27 cellular contexts compared by ENCODE assay signal in the genomic region with DNA sequence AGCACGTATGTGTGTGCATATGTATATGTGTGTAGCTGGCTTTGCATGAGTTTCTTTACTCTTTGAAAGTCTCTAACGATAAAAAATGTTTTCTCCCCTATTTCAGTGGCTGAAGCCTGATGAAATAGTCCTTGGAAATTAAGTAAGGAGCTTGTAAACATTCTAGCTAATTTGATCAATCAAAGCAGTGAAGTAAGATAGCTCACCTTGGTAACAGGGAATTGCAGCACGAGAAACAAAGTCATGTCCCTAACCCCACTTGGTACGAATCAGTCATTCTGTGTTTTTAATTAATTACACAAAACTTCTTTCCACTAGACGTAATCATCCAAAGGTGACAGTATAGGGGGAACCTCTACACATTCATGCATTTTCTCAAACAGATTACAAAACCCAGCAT. TPM values are rescaled to one million over a fixed set of nuclear protein-coding genes. Genes with fewer than 3 reads are reported as not detected.
"Had no signal": no experiment of that assay in that cellular context is flagged by ENCODE, and none has a peak within 500 bp of the region (broad histone marks: within the 10 kb centered on the region; RNA-seq: fewer than 3 reads in every experiment).

No MANE protein-coding gene starts in this region.

- H3K27me3 ChIP-seq: ascending aorta, body of pancreas, MG63 had no signal

- H3K9me3 ChIP-seq: ascending aorta, body of pancreas, MG63 had no signal

- ATAC-seq: activated CD8-positive, alpha-beta memory T cell treated with anti-CD3 and anti-CD28 coated beads, Interleukin-2, amount 10 ng/mL, durations not matched to agents 7 days and 5 days; body of pancreas; T-helper 17 cell had no signal

- H3K9me3 Mint-ChIP-seq: activated B cell treated with CpG ODN at 0.5 μM for 24 hours; activated CD4-positive, alpha-beta T cell treated with anti-CD3 and anti-CD28 coated beads, Interleukin-2, amount 10 ng/mL, durations not matched to agents 24 days and 14 days; activated naive CD4-positive, alpha-beta T cell treated with anti-CD3 and anti-CD28 coated beads, Interleukin-2, amount 50 U/mL, for 24 hours; activated T-cell treated with anti-CD3 and anti-CD28 coated beads, Interleukin-2, amount 50 U/mL, for 24 hours; activated T-helper 1 cell treated with anti-CD3 and anti-CD28 coated beads, Interleukin-12 subunit alpha, Interleukin-12 subunit beta, Interleukin-2, Interleukin-4 antibody, amounts not matched to agents 30 ng/mL and 10 ng/mL and 1 ng/mL, durations not matched to agents 14 hours and 24 hours and 36 hours had no signal

- H3K27ac ChIP-seq: ascending aorta, body of pancreas had no signal

- H3K36me3 ChIP-seq: ascending aorta, MG63 had no signal

- H3K36me3 Mint-ChIP-seq: activated CD8-positive, alpha-beta memory T cell treated with anti-CD3 and anti-CD28 coated beads, Interleukin-2, amount 10 ng/mL, durations not matched to agents 7 days and 5 days; activated naive CD4-positive, alpha-beta T cell treated with anti-CD3 and anti-CD28 coated beads, Interleukin-2, amount 50 U/mL, for 24 hours had no signal

- H3K4me1 ChIP-seq: ascending aorta, body of pancreas had no signal

- DNase-seq: activated B cell treated with CpG ODN at 0.5 μM for 24 hours; activated CD4-positive, alpha-beta T cell treated with anti-CD3 and anti-CD28 coated beads for 1 hour; activated CD4-positive, alpha-beta T cell treated with anti-CD3 and anti-CD28 coated beads, Interleukin-2, amount 10 ng/mL, durations not matched to agents 24 days and 14 days; activated CD4-positive, alpha-beta T cell treated with anti-CD3 and anti-CD28 coated beads, Interleukin-2, amount 50 U/mL, for 48 hours; activated CD8-positive, alpha-beta memory T cell treated with anti-CD3 and anti-CD28 coated beads, Interleukin-2, amount 10 ng/mL, durations not matched to agents 7 days and 5 days; activated effector memory CD4-positive, alpha-beta T cell treated with Interleukin-2 at 50 U/mL for 16 hours; activated naive CD4-positive, alpha-beta T cell; activated T-cell treated with anti-CD3 and anti-CD28 coated beads, Interleukin-2, amount 50 U/mL, for 24 hours; body of pancreas; MG63; MV-4-11; NCI-H1092 treated with DMSO at 0.1 percent for 48 hours; NCI-H1436 treated with DMSO at 0.1 percent for 48 hours; NCI-H187; NCI-H2081; NCI-H446; NCI-H524; NCI-H748 treated with DMSO at 0.1 percent for 48 hours; SIG-M5; T-helper 17 cell; T-helper 9 cell had no signal

- FAIRE-seq: bronchial epithelial cell, TTC549 had no signal

- H3K4me3 Mint-ChIP-seq: activated B cell treated with CpG ODN at 0.5 μM for 24 hours; activated CD4-positive, alpha-beta T cell treated with anti-CD3 and anti-CD28 coated beads, Interleukin-2, amount 10 ng/mL, durations not matched to agents 24 days and 14 days; activated CD8-positive, alpha-beta memory T cell treated with anti-CD3 and anti-CD28 coated beads, Interleukin-2, amount 10 ng/mL, durations not matched to agents 7 days and 5 days; activated naive CD4-positive, alpha-beta T cell treated with anti-CD3 and anti-CD28 coated beads, Interleukin-2, amount 50 U/mL, for 24 hours; activated T-cell treated with anti-CD3 and anti-CD28 coated beads, Interleukin-2, amount 50 U/mL, for 24 hours; activated T-helper 1 cell treated with anti-CD3 and anti-CD28 coated beads, Interleukin-12 subunit alpha, Interleukin-12 subunit beta, Interleukin-2, Interleukin-4 antibody, amounts not matched to agents 30 ng/mL and 10 ng/mL and 1 ng/mL, durations not matched to agents 14 hours and 24 hours and 36 hours; T-helper 17 cell had no signal

- H3K27me3 Mint-ChIP-seq: activated B cell treated with CpG ODN at 0.5 μM for 24 hours; activated CD4-positive, alpha-beta T cell treated with anti-CD3 and anti-CD28 coated beads, Interleukin-2, amount 10 ng/mL, durations not matched to agents 24 days and 14 days; activated CD8-positive, alpha-beta memory T cell treated with anti-CD3 and anti-CD28 coated beads, Interleukin-2, amount 10 ng/mL, durations not matched to agents 7 days and 5 days; activated naive CD4-positive, alpha-beta T cell treated with anti-CD3 and anti-CD28 coated beads, Interleukin-2, amount 50 U/mL, for 24 hours; activated T-cell treated with anti-CD3 and anti-CD28 coated beads, Interleukin-2, amount 50 U/mL, for 24 hours had no signal

- H3K4me1 Mint-ChIP-seq: activated B cell treated with CpG ODN at 0.5 μM for 24 hours; activated CD4-positive, alpha-beta T cell treated with anti-CD3 and anti-CD28 coated beads, Interleukin-2, amount 10 ng/mL, durations not matched to agents 24 days and 14 days; activated CD8-positive, alpha-beta memory T cell treated with anti-CD3 and anti-CD28 coated beads, Interleukin-2, amount 10 ng/mL, durations not matched to agents 7 days and 5 days; activated naive CD4-positive, alpha-beta T cell treated with anti-CD3 and anti-CD28 coated beads, Interleukin-2, amount 50 U/mL, for 24 hours; T-helper 17 cell had no signal

- H3K4me3 ChIP-seq: ascending aorta, body of pancreas, MG63 had no signal

- H3K27ac Mint-ChIP-seq: activated B cell treated with CpG ODN at 0.5 μM for 24 hours; activated CD4-positive, alpha-beta T cell treated with anti-CD3 and anti-CD28 coated beads, Interleukin-2, amount 10 ng/mL, durations not matched to agents 24 days and 14 days; activated CD8-positive, alpha-beta memory T cell treated with anti-CD3 and anti-CD28 coated beads, Interleukin-2, amount 10 ng/mL, durations not matched to agents 7 days and 5 days; activated naive CD4-positive, alpha-beta T cell treated with anti-CD3 and anti-CD28 coated beads, Interleukin-2, amount 50 U/mL, for 24 hours; activated T-cell treated with anti-CD3 and anti-CD28 coated beads, Interleukin-2, amount 50 U/mL, for 24 hours; activated T-helper 1 cell treated with anti-CD3 and anti-CD28 coated beads, Interleukin-12 subunit alpha, Interleukin-12 subunit beta, Interleukin-2, Interleukin-4 antibody, amounts not matched to agents 30 ng/mL and 10 ng/mL and 1 ng/mL, durations not matched to agents 14 hours and 24 hours and 36 hours; T-helper 17 cell had no signal

RNA-seq across cellular contexts. Expression of gene GPR37, which starts 41.5 kb away (rescaled TPM):
- total RNA-seq: activated B cell treated with CpG ODN at 0.5 μM for 24 hours; activated CD4-positive, alpha-beta T cell treated with anti-CD3 and anti-CD28 coated beads, Interleukin-2, amount 10 ng/mL, durations not matched to agents 24 days and 14 days; activated CD8-positive, alpha-beta memory T cell treated with anti-CD3 and anti-CD28 coated beads, Interleukin-2, amount 10 ng/mL, durations not matched to agents 7 days and 5 days; activated T-helper 1 cell treated with anti-CD3 and anti-CD28 coated beads, Interleukin-12 subunit alpha, Interleukin-12 subunit beta, Interleukin-2, Interleukin-4 antibody, amounts not matched to agents 30 ng/mL and 10 ng/mL and 1 ng/mL, durations not matched to agents 14 hours and 24 hours and 36 hours; ascending aorta; OCI-LY7; T-helper 17 cell had no signal
